Comparison of ENCODE assay signal across 9 cellular contexts in genomic region chr1:27152004-27152828, GRCh38. TPM values are rescaled to one million over a fixed set of nuclear protein-coding genes. Genes with fewer than 3 reads are reported as not detected.
DNase-seq lines count a peak whose midpoint lies in the region; ATAC-seq and TF ChIP-seq lines count a peak whose summit lies in the region.
"Had no signal": no experiment of that assay in that cellular context is flagged by ENCODE, and none has a peak within 500 bp of the region (broad histone marks: within the 10 kb centered on the region; RNA-seq: fewer than 3 reads in every experiment).

No MANE protein-coding gene starts in this region.

- peaks cover 62% of the 10 kb centered on the region for H3K4me1 ChIP-seq in CD8-positive, alpha-beta T cell (ENCODE audit: insufficient read depth, low read length)
- H3K4me1 ChIP-seq in esophagus (ENCODE audit: control insufficient read depth in 2 of 2, insufficient read depth in 2 of 2, low read length in 1 of 2) (peaks cover 9 to 14% of the 10 kb centered on the region in 2 donors), parathyroid adenoma (peaks cover 8% of the 10 kb centered on the region), SJCRH30 (peaks cover 3% of the 10 kb centered on the region; the same call in 1 of the 2 replicates)

- peak overlapping the region; percentile 83 for H3K4me3 ChIP-seq in CD8-positive, alpha-beta T cell (ENCODE audit: low read depth, low read length)
- H3K4me3 ChIP-seq in esophagus (ENCODE audit: low read depth in 1 of 2, low read length in 2 of 2) (peak overlapping the region; percentile 34 to 74), parathyroid adenoma (ENCODE audit: low read depth, low read length) (peak overlapping the region; percentile 44), SJCRH30 (no peak overlapping the region)

- H3K9ac ChIP-seq in parathyroid adenoma, result no peak overlapping the region

- peaks cover 7% of the 10 kb centered on the region for H3K36me3 Mint-ChIP-seq in CD8-positive, alpha-beta T cell

- H3K79me2 ChIP-seq in parathyroid adenoma, result peaks cover 2% of the 10 kb centered on the region

- peak overlapping the region; percentile 88 for H3K27ac Mint-ChIP-seq in CD8-positive, alpha-beta T cell

- no peaks in the 10 kb centered on the region for H3K27me3 ChIP-seq in CD8-positive, alpha-beta T cell (ENCODE audit: insufficient read depth, low read length)
- H3K27me3 ChIP-seq in esophagus (ENCODE audit: control insufficient read depth in 1 of 2, insufficient read depth in 2 of 2, low read length in 2 of 2), result no peaks in the 10 kb centered on the region
- no peaks in the 10 kb centered on the region for H3K27me3 ChIP-seq in parathyroid adenoma (ENCODE audit: control insufficient read depth, insufficient read depth, low read length)
- no peaks in the 10 kb centered on the region for H3K27me3 ChIP-seq in SJCRH30

- no peaks in the 10 kb centered on the region for H3K9me3 Mint-ChIP-seq in CD8-positive, alpha-beta T cell

- POLR2A ChIA-PET in CD8-positive, alpha-beta T cell (lab: Charles Lee), result interaction anchor here (0.6 to 6.0 kb wide), 4 partner anchors 14 to 76 kb away, joined by 3 to 112 read pairs (median 18); no protein-coding TSS in a partner anchor

- CTCF ChIA-PET in CD8-positive, alpha-beta T cell (lab: Charles Lee), result interaction anchor here (0.6 to 2.0 kb wide), 8 partner anchors 10 to 243 kb away, joined by 3 to 6 read pairs (median 4); no protein-coding TSS in a partner anchor

- peak overlapping the region; percentile 96 for H3K4me2 ChIP-seq in parathyroid adenoma (ENCODE audit: low read length)

- no peak for TF ChIP-seq CTCF in CD8-positive, alpha-beta T cell (IDR thresholded peaks at IDR 0.05)
- no peak for TF ChIP-seq CTCF in parathyroid adenoma (IDR thresholded peaks at IDR 0.05)

- H3K4me3 Mint-ChIP-seq in CD8-positive, alpha-beta T cell, result peak overlapping the region; percentile 81

- H3K36me3 ChIP-seq in CD8-positive, alpha-beta T cell (ENCODE audit: insufficient read depth, low read length), result no peaks in the 10 kb centered on the region
- no peaks in the 10 kb centered on the region for H3K36me3 ChIP-seq in esophagus (ENCODE audit: control insufficient read depth in 2 of 2, insufficient read depth in 2 of 2, low read length in 1 of 2)
- no peaks in the 10 kb centered on the region for H3K36me3 ChIP-seq in parathyroid adenoma (ENCODE audit: control insufficient read depth, insufficient read depth, low read length)
- H3K36me3 ChIP-seq in SJCRH30, result no peaks in the 10 kb centered on the region

- 47 to 48% methylated on average over 7 of the region's 7 CpGs for WGBS in esophagus, 2 donors

- peaks cover 68% of the 10 kb centered on the region for H3K4me1 Mint-ChIP-seq in CD8-positive, alpha-beta T cell (ENCODE audit: low read depth)

- no peaks in the 10 kb centered on the region for H3K27me3 Mint-ChIP-seq in CD8-positive, alpha-beta T cell (ENCODE audit: low read depth)

- no peak for ATAC-seq in CD8-positive, alpha-beta T cell
- no peak for ATAC-seq in GM21447 (IDR thresholded peaks at IDR 0.05; ENCODE audit: unreplicated experiment)

- H2AFZ ChIP-seq in parathyroid adenoma, result no peak overlapping the region

- H3K27ac ChIP-seq in CD8-positive, alpha-beta T cell (ENCODE audit: low read depth, low read length), result no peak overlapping the region
- H3K27ac ChIP-seq in esophagus (ENCODE audit: low read depth in 2 of 2, low read length in 1 of 2) (peak overlapping the region in 1 of 2 donors; percentile 92), parathyroid adenoma (peak overlapping the region; percentile 36), SJCRH30 (no peak overlapping the region)

- DNase-seq in CD8-positive, alpha-beta T cell, result no peak
- peak; percentile 24 for DNase-seq in RPMI7951 (ENCODE audit: low read depth)
- DNase-seq in SJCRH30, result no peak
- DNase-seq in NCI-H774 (lab: John Stamatoyannopoulos, UW), result no peak
- no peak for DNase-seq in superior temporal gyrus (ENCODE audit: extremely low spot score)
- DNase-seq: NCI-H446 had no signal

- intact Hi-C loops in CD8-positive, alpha-beta T cell (cut with DNase I, micrococcal nuclease), result loop anchor here in 1 of 2 experiments (10.0 kb wide), 1 partner anchor 227 kb away; the partner anchor contains the start of gene NUDC

- no peaks in the 10 kb centered on the region for H3K9me3 ChIP-seq in CD8-positive, alpha-beta T cell (ENCODE audit: low read length)
- no peaks in the 10 kb centered on the region for H3K9me3 ChIP-seq in esophagus (ENCODE audit: control insufficient read depth in 2 of 2, insufficient read depth in 1 of 2, low read depth in 1 of 2, low read length in 1 of 2)
- no peaks in the 10 kb centered on the region for H3K9me3 ChIP-seq in parathyroid adenoma (ENCODE audit: control insufficient read depth, low read length)
- H3K9me3 ChIP-seq in SJCRH30 (replicated peaks), result no peaks in the 10 kb centered on the region

RNA-seq across cellular contexts. Expression of gene SLC9A1, which starts 2.7 kb away (rescaled TPM):
- 10 to 100 TPM; 17.9 to 18.3 TPM for total RNA-seq in CD8-positive, alpha-beta T cell
- 11.1 and 11.4 TPM in 2 replicates for total RNA-seq in RPMI7951 (2014; rRNA removed; shearing (Covaris generic))
- polyA plus RNA-seq in esophagus, result 10 to 100 TPM in 1 of 2 donors, 1 to 10 TPM in 1; 9.1 to 16.1 TPM
- total RNA-seq in SJCRH30 (2014; rRNA removed; shearing (Covaris generic)), result 7.4 and 8.4 TPM in 2 replicates
